ENCODE assay signal across 8 cellular contexts in the genomic region with DNA sequence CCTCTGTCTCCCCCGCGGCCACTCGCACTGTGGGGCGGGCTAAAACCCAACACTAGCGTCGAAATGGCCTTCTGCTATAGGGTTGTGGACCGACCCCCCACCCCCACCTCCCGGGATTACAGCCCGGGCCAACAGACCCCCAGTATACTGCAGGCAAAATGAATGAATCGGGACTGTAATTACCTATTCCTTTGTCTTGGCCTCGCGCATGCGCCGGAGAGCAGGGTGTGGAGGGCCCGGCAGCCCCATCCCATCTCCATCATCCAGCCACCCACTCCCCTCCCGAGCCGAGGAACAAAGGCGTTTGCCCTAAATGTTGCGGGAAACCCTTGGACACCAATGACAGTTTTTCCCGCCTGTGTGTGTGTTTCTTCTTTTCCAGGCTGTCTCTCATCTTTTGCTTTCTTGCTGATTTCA. TPM values are rescaled to one million over a fixed set of nuclear protein-coding genes. Genes with fewer than 3 reads are reported as not detected.
DNase-seq lines count a peak whose midpoint lies in the region; ATAC-seq and TF ChIP-seq lines count a peak whose summit lies in the region.

No MANE protein-coding gene starts in this region.

- ATAC-seq in HG02981 (IDR thresholded peaks at IDR 0.05; ENCODE audit: unreplicated experiment): peak; percentile 8
- no peak for ATAC-seq in HG03520 (IDR thresholded peaks at IDR 0.05; ENCODE audit: unreplicated experiment)

- BruUV-seq in Calu3 (replicated peaks; lab: Mats Ljungman, UMichigan): no TSS peak

- no peaks in the 10 kb centered on the region for H3K9me3 Mint-ChIP-seq in T-helper 1 cell treated with Interleukin-12 subunit alpha and Interleukin-12 subunit beta and Interleukin-4 antibody, amounts not matched to agents 30 μg/mL and 1 μg/mL, for 36 hours
- H3K9me3 Mint-ChIP-seq in Calu3 (ENCODE audit: low read depth, unreplicated experiment): no peaks in the 10 kb centered on the region

- H3K4me3 ChIP-seq in SK-N-MC (peak overlapping the region; percentile 97), retinal pigment epithelial cell (ENCODE audit: low read length) (peak overlapping the region; percentile 95)

- intact Hi-C loops in Calu3 (cut with micrococcal nuclease; ENCODE audit: unreplicated experiment): no loop called here

- no peaks in the 10 kb centered on the region for H3K9me3 ChIP-seq in SK-N-MC (ENCODE audit: low read depth, low read length)

- H3K27ac Mint-ChIP-seq in T-helper 1 cell treated with Interleukin-12 subunit alpha and Interleukin-12 subunit beta and Interleukin-4 antibody, amounts not matched to agents 30 μg/mL and 1 μg/mL, for 36 hours: no peak overlapping the region
- no peak overlapping the region for H3K27ac Mint-ChIP-seq in Calu3 (ENCODE audit: unreplicated experiment)

- no peaks in the 10 kb centered on the region for H3K36me3 Mint-ChIP-seq in T-helper 1 cell treated with Interleukin-12 subunit alpha and Interleukin-12 subunit beta and Interleukin-4 antibody, amounts not matched to agents 30 μg/mL and 1 μg/mL, for 36 hours (ENCODE audit: low read depth)
- H3K36me3 Mint-ChIP-seq in Calu3 (ENCODE audit: insufficient read depth, unreplicated experiment): no peaks in the 10 kb centered on the region

- DNase-seq in T-helper 1 cell: no peak
- DNase-seq in SK-N-MC (ENCODE audit: low read depth, low spot score): no peak
- DNase-seq in glomerular visceral epithelial cell (ENCODE audit: extremely low spot score): peak; percentile 60
- no peak for DNase-seq in retinal pigment epithelial cell (ENCODE audit: low read depth)
- DNase-seq in Calu3: no peak

- H3K27ac ChIP-seq in SK-N-MC: peak overlapping the region; percentile 72; the same call in 1 of the 2 replicates

- H3K9ac ChIP-seq in SK-N-MC (ENCODE audit: insufficient read length): peak overlapping the region; percentile 89

- TF ChIP-seq CTCF in retinal pigment epithelial cell (conservative IDR thresholded peaks at IDR 0.05; ENCODE audit: low read depth, low read length) (no peak), Calu3 (IDR thresholded peaks at IDR 0.05; ENCODE audit: unreplicated experiment) (no peak)

- peak overlapping the region; percentile 46 for H3K4me3 Mint-ChIP-seq in T-helper 1 cell treated with Interleukin-12 subunit alpha and Interleukin-12 subunit beta and Interleukin-4 antibody, amounts not matched to agents 30 μg/mL and 1 μg/mL, for 36 hours
- no peak overlapping the region for H3K4me3 Mint-ChIP-seq in Calu3 (ENCODE audit: low read depth, unreplicated experiment)

- H3K27me3 Mint-ChIP-seq in T-helper 1 cell treated with Interleukin-12 subunit alpha and Interleukin-12 subunit beta and Interleukin-4 antibody, amounts not matched to agents 30 μg/mL and 1 μg/mL, for 36 hours (ENCODE audit: low read depth): peaks cover 42% of the 10 kb centered on the region
- H3K27me3 Mint-ChIP-seq in Calu3 (ENCODE audit: unreplicated experiment): peaks cover 35% of the 10 kb centered on the region

- H3K36me3 ChIP-seq in SK-N-MC (ENCODE audit: insufficient read depth, low read length): peaks cover 49% of the 10 kb centered on the region

- CTCF ChIA-PET in Calu3 (lab: Charles Lee): no interaction called here

- H3K4me1 Mint-ChIP-seq in T-helper 1 cell treated with Interleukin-12 subunit alpha and Interleukin-12 subunit beta and Interleukin-4 antibody, amounts not matched to agents 30 μg/mL and 1 μg/mL, for 36 hours (ENCODE audit: low read depth): peaks cover 4% of the 10 kb centered on the region
- H3K4me1 Mint-ChIP-seq in Calu3 (ENCODE audit: low read depth, unreplicated experiment): no peaks in the 10 kb centered on the region

RNA-seq across cellular contexts. Expression of gene BASP1, which starts 1.6 kb away (rescaled TPM):
- total RNA-seq in Calu3 (2022): not detected in 2 replicates
